Comparison of ENCODE assay signal across 1 cellular context in the genomic region with DNA sequence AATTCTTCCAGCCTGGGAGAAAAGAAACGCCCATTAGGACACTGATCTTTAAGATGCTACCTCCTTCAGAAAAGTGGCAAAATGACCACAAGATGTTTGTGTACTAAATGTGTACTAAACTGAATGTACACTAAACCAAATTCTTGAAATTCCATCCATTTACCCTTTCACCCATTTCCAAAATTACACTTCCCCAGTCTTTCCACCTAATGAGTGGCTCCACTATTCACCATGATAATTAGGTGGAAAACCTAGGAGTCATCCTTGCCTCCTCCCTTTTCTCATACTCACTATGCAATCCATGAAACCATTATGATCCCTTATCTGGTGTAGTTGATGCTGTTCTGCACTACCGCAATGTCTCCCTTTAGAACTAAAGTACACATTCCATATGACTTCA.
TF ChIP-seq lines count a peak whose summit lies in the region.

No MANE protein-coding gene starts in this region.

TF ChIP-seq in HepG2, 621 proteins besides CTCF, POLR2A, EP300 and RAD21 (continued from another document):
- TF ChIP-seq NFAT5 (CRISPR knock-in tag; IDR thresholded peaks at IDR 0.05): no peak
- TF ChIP-seq AKAP8 (CRISPR knock-in tag; IDR thresholded peaks at IDR 0.05): no peak
- TF ChIP-seq, protein P1, sequence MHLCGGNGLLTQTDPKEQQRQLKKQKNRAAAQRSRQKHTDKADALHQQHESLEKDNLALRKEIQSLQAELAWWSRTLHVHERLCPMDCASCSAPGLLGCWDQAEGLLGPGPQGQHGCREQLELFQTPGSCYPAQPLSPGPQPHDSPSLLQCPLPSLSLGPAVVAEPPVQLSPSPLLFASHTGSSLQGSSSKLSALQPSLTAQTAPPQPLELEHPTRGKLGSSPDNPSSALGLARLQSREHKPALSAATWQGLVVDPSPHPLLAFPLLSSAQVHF (CRISPR knock-in tag; IDR thresholded peaks at IDR 0.05): no peak
- no peak for TF ChIP-seq SMARCC2 (IDR thresholded peaks at IDR 0.05)
- no peak for TF ChIP-seq ZNF782 (CRISPR knock-in tag; IDR thresholded peaks at IDR 0.05; ENCODE audit: borderline replicate concordance)
- TF ChIP-seq ISX (CRISPR knock-in tag; conservative IDR thresholded peaks at IDR 0.05): no peak
- TF ChIP-seq ATF1 (CRISPR knock-in tag; IDR thresholded peaks at IDR 0.05): no peak
- 0 out of 2 replicates have a peak, but pooled peaks have one; percentile 35 for TF ChIP-seq ZNF644 (CRISPR knock-in tag; IDR thresholded peaks at IDR 0.05; ENCODE audit: low read depth)
- TF ChIP-seq ASH2L (IDR thresholded peaks at IDR 0.05; ENCODE audit: insufficient read length, low read depth, low read length): peak; percentile 23
- TF ChIP-seq YY1 (IDR thresholded peaks at IDR 0.05; ENCODE audit: insufficient read depth, insufficient replicate concordance, low read depth, low read length): no peak
- TF ChIP-seq FOXJ3 (CRISPR knock-in tag; IDR thresholded peaks at IDR 0.05; ENCODE audit: borderline replicate concordance): no peak
- TF ChIP-seq ZNF816 (CRISPR knock-in tag; IDR thresholded peaks at IDR 0.05; ENCODE audit: borderline replicate concordance): no peak
- TF ChIP-seq, protein P2, sequence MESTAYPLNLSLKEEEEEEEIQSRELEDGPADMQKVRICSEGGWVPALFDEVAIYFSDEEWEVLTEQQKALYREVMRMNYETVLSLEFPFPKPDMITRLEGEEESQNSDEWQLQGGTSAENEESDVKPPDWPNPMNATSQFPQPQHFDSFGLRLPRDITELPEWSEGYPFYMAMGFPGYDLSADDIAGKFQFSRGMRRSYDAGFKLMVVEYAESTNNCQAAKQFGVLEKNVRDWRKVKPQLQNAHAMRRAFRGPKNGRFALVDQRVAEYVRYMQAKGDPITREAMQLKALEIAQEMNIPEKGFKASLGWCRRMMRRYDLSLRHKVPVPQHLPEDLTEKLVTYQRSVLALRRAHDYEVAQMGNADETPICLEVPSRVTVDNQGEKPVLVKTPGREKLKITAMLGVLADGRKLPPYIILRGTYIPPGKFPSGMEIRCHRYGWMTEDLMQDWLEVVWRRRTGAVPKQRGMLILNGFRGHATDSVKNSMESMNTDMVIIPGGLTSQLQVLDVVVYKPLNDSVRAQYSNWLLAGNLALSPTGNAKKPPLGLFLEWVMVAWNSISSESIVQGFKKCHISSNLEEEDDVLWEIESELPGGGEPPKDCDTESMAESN (CRISPR knock-in tag; conservative IDR thresholded peaks at IDR 0.05): 0 out of 2 replicates have a peak, but pooled peaks have one; percentile 22
- no peak for TF ChIP-seq ZNF382 (CRISPR knock-in tag; IDR thresholded peaks at IDR 0.05; ENCODE audit: borderline replicate concordance)
- no peak for TF ChIP-seq SP1 (IDR thresholded peaks at IDR 0.05)
- no peak for TF ChIP-seq SP1 (CRISPR knock-in tag; IDR thresholded peaks at IDR 0.05)
- peak; percentile 8 for TF ChIP-seq CBX1 (IDR thresholded peaks at IDR 0.05; ENCODE audit: low read depth)
- TF ChIP-seq, protein P3, sequence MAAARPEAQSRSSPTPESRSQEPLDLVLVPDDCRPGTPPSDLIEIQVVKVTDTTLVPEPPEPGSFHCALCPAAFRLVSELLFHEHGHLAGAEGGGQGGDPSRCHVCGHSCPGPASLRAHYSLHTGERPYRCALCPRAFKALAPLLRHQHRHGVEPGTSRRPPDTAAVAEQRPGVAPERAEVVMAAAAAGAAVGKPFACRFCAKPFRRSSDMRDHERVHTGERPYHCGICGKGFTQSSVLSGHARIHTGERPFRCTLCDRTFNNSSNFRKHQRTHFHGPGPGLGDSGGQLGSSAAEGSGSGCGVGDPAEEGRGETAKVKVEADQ (CRISPR knock-in tag; IDR thresholded peaks at IDR 0.05; ENCODE audit: borderline replicate concordance): no peak
- TF ChIP-seq ISL2 (CRISPR knock-in tag; IDR thresholded peaks at IDR 0.05): no peak
